ENCODE assay signal across 9 cellular contexts in genomic region chr9:104991144-104991953, GRCh38.
DNase-seq lines count a peak whose midpoint lies in the region; ATAC-seq, FAIRE-seq and TF ChIP-seq lines count a peak whose summit lies in the region.
"Had no signal": no experiment of that assay in that cellular context is flagged by ENCODE, and none has a peak within 500 bp of the region (broad histone marks: within the 10 kb centered on the region; RNA-seq: fewer than 3 reads in every experiment).

No MANE protein-coding gene starts in this region.

- no peak for TF ChIP-seq CTCF in A549 (IDR thresholded peaks at IDR 0.05)

- ATAC-seq in A549 (peak; percentile 84 to 89), GM18867 (IDR thresholded peaks at IDR 0.05; ENCODE audit: unreplicated experiment) (peak; percentile 87), HG03108 (IDR thresholded peaks at IDR 0.05; ENCODE audit: unreplicated experiment) (peak; percentile 80)

- H3K4me1 ChIP-seq in A549: peaks cover 41% of the 10 kb centered on the region

- POLR2A ChIA-PET in A549 (lab: Yijun Ruan, JAX): interaction anchor here (0.8 to 3.4 kb wide), 8 partner anchors 17 to 253 kb away, joined by 3 to 52 read pairs (median 4); partner anchors contain the start of genes ABCA1 and SLC44A1

- peak overlapping the region; percentile 61 for H3K4me3 ChIP-seq in A549

- H3K4me2 ChIP-seq in A549: peak overlapping the region; percentile 84

- WGBS in A549 (ENCODE audit: missing lambda C conversion rate): 3% methylated on average over 27 of the region's 63 CpGs

- TF ChIP-seq EP300 in A549 (IDR thresholded peaks at IDR 0.05): no peak

- TF ChIP-seq RAD21 in A549 (conservative IDR thresholded peaks at IDR 0.05 in 1 of 2, IDR thresholded peaks at IDR 0.05 in 1 of 2): 0 out of 5 replicates have a peak, but pooled peaks have one; percentile 3 to 25

- FAIRE-seq in A549 (lab: Jason Lieb, UNC): no peak
- FAIRE-seq: G401.6 had no signal

- CTCF ChIA-PET in A549 (lab: Yijun Ruan, JAX): interaction anchor here (0.7 to 1.6 kb wide), 4 partner anchors 31 to 165 kb away, joined by 3 to 8 read pairs (median 4); no protein-coding TSS in a partner anchor

- TF ChIP-seq POLR2A in A549 (IDR thresholded peaks at IDR 0.05; ENCODE audit: low read length): peak; percentile 20

- peak overlapping the region; percentile 92 to 96 for H3K27ac ChIP-seq in A549

- DNase-seq in A549 (ENCODE audit: low read depth in 1 of 2, low spot score in 1 of 2) (peak; percentile 54 to 87), NCI-H345 treated with DMSO at 0.1 percent for 48 hours (lab: John Stamatoyannopoulos, UW; ENCODE audit: unreplicated experiment) (peak; percentile 56), cerebellum (ENCODE audit: low spot score) (peak; percentile 60), kidney glomerular epithelial cell (lab: John Stamatoyannopoulos, UW) (peak; percentile 49)
- DNase-seq in activated CD4-positive, alpha-beta T cell treated with anti-CD3 and anti-CD28 coated beads for 24 hours (ENCODE audit: low read depth in 2 of 2): peak; percentile 63 to 73
- DNase-seq in stimulated activated CD4-positive, alpha-beta T cell treated with anti-CD3 and anti-CD28 coated beads, Interleukin-15, amount 100 ng/mL, for 48 hours (ENCODE audit: low read depth in 2 of 2): peak; percentile 72 to 73

- no peaks in the 10 kb centered on the region for H3K9me3 ChIP-seq in A549

TF ChIP-seq in A549, 52 proteins besides CTCF, POLR2A, EP300 and RAD21:
- TF ChIP-seq RARB (CRISPR knock-in tag; IDR thresholded peaks at IDR 0.05) (no peak), HOXB13 (CRISPR knock-in tag; IDR thresholded peaks at IDR 0.05; ENCODE audit: low read depth) (no peak), HES2 (IDR thresholded peaks at IDR 0.05) (no peak), CEBPB (IDR thresholded peaks at IDR 0.05) (peak in 1 of 2 experiments; percentile 67; a peak in 2 of 4 replicates), CHD4 (IDR thresholded peaks at IDR 0.05; ENCODE audit: borderline replicate concordance) (no peak), ATOH8 (CRISPR knock-in tag; IDR thresholded peaks at IDR 0.05; ENCODE audit: low read depth) (peak; percentile 78; the same call in 1 of the 2 replicates), REST (IDR thresholded peaks at IDR 0.05) (no peak), JUN (IDR thresholded peaks at IDR 0.05) (peak; percentile 55 to 67; a peak in 2 of 5 replicates), RCOR1 (IDR thresholded peaks at IDR 0.05; ENCODE audit: low read depth, low read length) (no peak), E2F6 (IDR thresholded peaks at IDR 0.05; ENCODE audit: borderline replicate concordance, low read depth) (peak; percentile 85), EHF (CRISPR knock-in tag; IDR thresholded peaks at IDR 0.05) (0 out of 2 replicates have a peak, but pooled peaks have one; percentile 66), TFCP2L1 (CRISPR knock-in tag; IDR thresholded peaks at IDR 0.05) (0 out of 2 replicates have a peak, but pooled peaks have one; percentile 22), HMGXB4 (CRISPR knock-in tag; IDR thresholded peaks at IDR 0.05; ENCODE audit: borderline replicate concordance) (no peak), GATA3 (IDR thresholded peaks at IDR 0.05; ENCODE audit: borderline replicate concordance) (peak; percentile 40; the same call in 1 of the 2 replicates), FOSL2 (IDR thresholded peaks at IDR 0.05) (no peak), FOSL2 (CRISPR knock-in tag; IDR thresholded peaks at IDR 0.05) (peak; percentile 21; the same call in 1 of the 2 replicates), BCL3 (IDR thresholded peaks at IDR 0.05) (0 out of 3 replicates have a peak, but pooled peaks have one; percentile 34), SREBF2 (IDR thresholded peaks at IDR 0.05) (no peak), FOXS1 (CRISPR knock-in tag; IDR thresholded peaks at IDR 0.05) (no peak), MAX (IDR thresholded peaks at IDR 0.05) (peak; percentile 92)
TF ChIP-seq in A549: peak in this region for 10.

Comparison
In these comparisons a context has a peak if more than half of its experiments do, and no peak if none do; other contexts are left out.
1. Peak in every context shown above with its lines: DNase-seq, ATAC-seq, H3K4me3 ChIP-seq and H3K27ac ChIP-seq.